28 cellular contexts compared by ENCODE assay signal in the genomic region with DNA sequence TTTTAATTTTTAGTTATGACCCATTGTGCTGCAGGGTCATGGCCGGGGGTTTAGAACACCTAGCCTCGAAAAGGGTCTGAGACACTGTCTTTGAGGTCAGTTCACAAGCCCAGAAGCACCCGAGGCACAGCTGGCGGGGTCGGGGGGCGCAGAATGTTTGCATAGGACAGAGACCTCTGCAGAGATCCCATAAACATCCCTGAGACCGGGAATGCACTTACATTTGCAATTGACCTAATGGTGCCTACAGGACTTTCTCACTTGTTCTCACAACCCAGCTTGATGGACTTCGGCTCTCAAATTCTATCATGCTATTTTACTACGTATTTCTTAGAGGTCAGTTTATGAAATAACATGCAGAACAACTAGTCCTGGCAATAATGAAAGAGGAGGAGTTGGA. TPM values are rescaled to one million over a fixed set of nuclear protein-coding genes. Genes with fewer than 3 reads are reported as not detected.
A peak's percentile ranks its signal among the peaks of the same experiment; 100 is the strongest.
DNase-seq lines count a peak whose midpoint lies in the region; ATAC-seq, FAIRE-seq and TF ChIP-seq lines count a peak whose summit lies in the region.
"Had no signal": no experiment of that assay in that cellular context is flagged by ENCODE, and none has a peak within 500 bp of the region (broad histone marks: within the 10 kb centered on the region; RNA-seq: fewer than 3 reads in every experiment).

No MANE protein-coding gene starts in this region.

- no peak for FAIRE-seq in kidney (lab: Jason Lieb, UNC)

- ATAC-seq in lower lobe of right lung (no peak), psoas muscle (no peak), GM19455 (IDR thresholded peaks at IDR 0.05; ENCODE audit: unreplicated experiment) (no peak), HG03025 (IDR thresholded peaks at IDR 0.05; ENCODE audit: low FRiP score, unreplicated experiment) (no peak)
- ATAC-seq: natural killer cell; stimulated activated naive CD8-positive, alpha-beta T cell treated with anti-CD3 and anti-CD28 coated beads, Interleukin-15, amount 100 ng/mL, for 72 hours had no signal

- H3K4me3 ChIP-seq in BLaER1: no peak overlapping the region
- H3K4me3 ChIP-seq in ascending aorta: peak overlapping the region in 1 of 2 donors; percentile 56
- H3K4me3 ChIP-seq in lower lobe of right lung: no peak overlapping the region
- H3K4me3 ChIP-seq in psoas muscle: no peak overlapping the region
- H3K4me3 ChIP-seq in kidney (ENCODE audit: low read length in 2 of 2): no peak overlapping the region
- H3K4me3 ChIP-seq: GM23338, left lung, PC-9, upper lobe of right lung had no signal

- H3K4me2 ChIP-seq in BLaER1: peak overlapping the region; percentile 92
- H3K4me2 ChIP-seq: GM23338, PC-9 had no signal

- no peak overlapping the region for H3K4me3 Mint-ChIP-seq in T-helper 2 cell treated with Interferon-gamma antibody and Interleukin-4, amounts not matched to agents 5 μg/mL and 100 μg/mL, for 36 hours
- H3K4me3 Mint-ChIP-seq: activated T-cell treated with anti-CD3 and anti-CD28 coated beads, Interleukin-2, amount 50 U/mL, for 24 hours; GM23338; IgD-negative memory B cell; immature natural killer cell; natural killer cell; stimulated activated naive CD8-positive, alpha-beta T cell treated with anti-CD3 and anti-CD28 coated beads, Interleukin-15, amount 100 ng/mL, for 72 hours had no signal

- H3K9ac ChIP-seq in BLaER1: peak overlapping the region; percentile 69; the same call in 1 of the 2 replicates
- H3K9ac ChIP-seq in kidney (ENCODE audit: low read length in 2 of 2): no peak overlapping the region

- H3K27me3 Mint-ChIP-seq in T-helper 2 cell treated with Interferon-gamma antibody and Interleukin-4, amounts not matched to agents 5 μg/mL and 100 μg/mL, for 36 hours (ENCODE audit: low read depth): no peaks in the 10 kb centered on the region
- H3K27me3 Mint-ChIP-seq: stimulated activated naive CD8-positive, alpha-beta T cell treated with anti-CD3 and anti-CD28 coated beads, Interleukin-15, amount 100 ng/mL, for 72 hours had no signal

- no peak overlapping the region for H3K27ac Mint-ChIP-seq in T-helper 2 cell treated with Interferon-gamma antibody and Interleukin-4, amounts not matched to agents 5 μg/mL and 100 μg/mL, for 36 hours
- H3K27ac Mint-ChIP-seq: activated T-cell treated with anti-CD3 and anti-CD28 coated beads, Interleukin-2, amount 50 U/mL, for 24 hours; IgD-negative memory B cell; immature natural killer cell; natural killer cell; stimulated activated naive CD8-positive, alpha-beta T cell treated with anti-CD3 and anti-CD28 coated beads, Interleukin-15, amount 100 ng/mL, for 72 hours had no signal

- peaks cover 51% of the 10 kb centered on the region for H3K4me1 ChIP-seq in BLaER1
- H3K4me1 ChIP-seq in ascending aorta: peaks cover 8 to 18% of the 10 kb centered on the region in 2 donors
- H3K4me1 ChIP-seq in lower lobe of right lung: no peaks in the 10 kb centered on the region
- no peaks in the 10 kb centered on the region for H3K4me1 ChIP-seq in psoas muscle
- H3K4me1 ChIP-seq in kidney (ENCODE audit: control insufficient read depth in 1 of 2, insufficient read depth in 1 of 2, low read depth in 1 of 2, low read length in 2 of 2): no peaks in the 10 kb centered on the region
- H3K4me1 ChIP-seq: left lung had no signal

- no peak for DNase-seq in ascending aorta (ENCODE audit: low spot score in 2 of 2)
- no peak for DNase-seq in lower lobe of right lung
- DNase-seq in psoas muscle: no peak
- DNase-seq in kidney: no peak
- no peak for DNase-seq in T-helper 2 cell treated with Interferon-gamma antibody and Interleukin-4, amounts not matched to agents 5 μg/mL and 100 μg/mL, for 36 hours (ENCODE audit: low spot score)
- DNase-seq: ACHN; activated CD4-positive, alpha-beta T cell treated with anti-CD3 and anti-CD28 coated beads for 4 hours; activated T-cell treated with anti-CD3 and anti-CD28 coated beads, Interleukin-2, amount 50 U/mL, for 24 hours; BE2C; DMS153; esophagus squamous epithelium; immature natural killer cell; left lung; natural killer cell; NCI-H1092; NCI-H187 treated with DMSO at 0.1 percent for 48 hours; NCI-H524 treated with DMSO at 0.1 percent for 48 hours; PC-9; stimulated activated naive CD8-positive, alpha-beta T cell treated with anti-CD3 and anti-CD28 coated beads, Interleukin-15, amount 100 ng/mL, for 72 hours; T-helper 9 cell; upper lobe of right lung had no signal

- H3K27ac ChIP-seq in BLaER1 (peak overlapping the region; percentile 65; the same call in 1 of the 2 replicates), ascending aorta (peak overlapping the region; percentile 84 to 87), lower lobe of right lung (peak overlapping the region; percentile 62), psoas muscle (peak overlapping the region; percentile 30), kidney (ENCODE audit: low read depth in 2 of 2, low read length in 2 of 2) (no peak overlapping the region)
- H3K27ac ChIP-seq: PC-9, VCaP had no signal

- H3K36me3 ChIP-seq in BLaER1 (no peaks in the 10 kb centered on the region), ascending aorta (no peaks in the 10 kb centered on the region), lower lobe of right lung (no peaks in the 10 kb centered on the region), psoas muscle (ENCODE audit: insufficient read depth in 1 of 2, low read depth in 1 of 2) (no peaks in the 10 kb centered on the region), kidney (ENCODE audit: control insufficient read depth in 1 of 2, insufficient read depth in 2 of 2, low read length in 2 of 2) (no peaks in the 10 kb centered on the region)
- H3K36me3 ChIP-seq: BE2C, esophagus squamous epithelium, gastroesophageal sphincter, left lung, upper lobe of right lung had no signal

- intact Hi-C loops in ascending aorta (cut with DNase I) (no loop called here), lower lobe of right lung (cut with DNase I) (no loop called here), psoas muscle (cut with DNase I) (no loop called here), kidney (cut with DNase I) (no loop called here)

- no peaks in the 10 kb centered on the region for H3K27me3 ChIP-seq in BLaER1
- H3K27me3 ChIP-seq in ascending aorta: no peaks in the 10 kb centered on the region
- no peaks in the 10 kb centered on the region for H3K27me3 ChIP-seq in lower lobe of right lung (ENCODE audit: low read depth)
- no peaks in the 10 kb centered on the region for H3K27me3 ChIP-seq in psoas muscle (ENCODE audit: insufficient read depth in 3 of 3, low read length in 2 of 3)
- H3K27me3 ChIP-seq: BE2C, left lung, upper lobe of right lung had no signal

- H4K20me1 ChIP-seq in BLaER1: no peaks in the 10 kb centered on the region

- WGBS in psoas muscle, 3 donors: 85 to 87% (median 85%) methylated on average over 9 of the region's 9 CpGs

- H3K9me3 ChIP-seq in BLaER1: peaks cover 12% of the 10 kb centered on the region
- H3K9me3 ChIP-seq in ascending aorta: peaks cover 0 to 9% of the 10 kb centered on the region in 2 donors
- peaks cover 5% of the 10 kb centered on the region for H3K9me3 ChIP-seq in lower lobe of right lung
- H3K9me3 ChIP-seq in psoas muscle: no peaks in the 10 kb centered on the region
- H3K9me3 ChIP-seq in kidney (ENCODE audit: control insufficient read depth in 1 of 2, low read length in 2 of 2): no peaks in the 10 kb centered on the region
- H3K9me3 ChIP-seq: BE2C, upper lobe of right lung had no signal

- H3K36me3 Mint-ChIP-seq in T-helper 2 cell treated with Interferon-gamma antibody and Interleukin-4, amounts not matched to agents 5 μg/mL and 100 μg/mL, for 36 hours (ENCODE audit: low read depth): no peaks in the 10 kb centered on the region
- H3K36me3 Mint-ChIP-seq: IgD-negative memory B cell had no signal

- TF ChIP-seq CTCF in ascending aorta (IDR thresholded peaks at IDR 0.05) (no peak), lower lobe of right lung (IDR thresholded peaks at IDR 0.05) (no peak), psoas muscle (IDR thresholded peaks at IDR 0.05) (no peak), kidney (IDR thresholded peaks at IDR 0.05; ENCODE audit: borderline replicate concordance, extremely low read depth, insufficient read depth) (no peak)

- H3K9me3 Mint-ChIP-seq in T-helper 2 cell treated with Interferon-gamma antibody and Interleukin-4, amounts not matched to agents 5 μg/mL and 100 μg/mL, for 36 hours: no peaks in the 10 kb centered on the region
- H3K9me3 Mint-ChIP-seq: GM23338 had no signal

- no peaks in the 10 kb centered on the region for H3K4me1 Mint-ChIP-seq in T-helper 2 cell treated with Interferon-gamma antibody and Interleukin-4, amounts not matched to agents 5 μg/mL and 100 μg/mL, for 36 hours (ENCODE audit: low read depth)
- H3K4me1 Mint-ChIP-seq: immature natural killer cell; natural killer cell; stimulated activated naive CD8-positive, alpha-beta T cell treated with anti-CD3 and anti-CD28 coated beads, Interleukin-15, amount 100 ng/mL, for 72 hours had no signal

RNA-seq across cellular contexts. Expression of gene FOXC1, which starts 33.5 kb away (rescaled TPM):
- 125 TPM for total RNA-seq in ascending aorta
- total RNA-seq in lower lobe of right lung: 2.3 TPM
- 1 to 10 TPM; 1.5 to 2.7 (median 2.0) TPM for total RNA-seq in psoas muscle
- 1 to 10 TPM in 2 of 3 donors, under 1 TPM in 1; 0.90 to 1.3 (median 1.1) TPM for polyA plus RNA-seq in psoas muscle
- total RNA-seq in kidney: 58.5 TPM
- polyA plus RNA-seq in kidney (ENCODE audit: insufficient read depth, low read depth, low replicate concordance): 18.0 TPM
- polyA plus RNA-seq: IgD-negative memory B cell had no signal

Comparison
In these comparisons a context has a peak if more than half of its experiments do, and no peak if none do; other contexts are left out.
1. H3K27ac ChIP-seq: peak in BLaER1 (single experiment), ascending aorta (2 of 2), lower lobe of right lung (single experiment) and psoas muscle (single experiment); none in kidney (0 of 2).
2. RNA of gene FOXC1, which starts 33.5 kb away (total RNA-seq): 125 TPM in ascending aorta (single experiment) and 58.5 TPM in kidney (single experiment); 2.3 TPM in lower lobe of right lung (single experiment) and 1.5 to 2.7 TPM in psoas muscle; every median in the first group is over 10 times any median in the second.